In genomic region chr7:50446542-50446960, GRCh38 we compare ENCODE assay signal across 9 cellular contexts. TPM values are rescaled to one million over a fixed set of nuclear protein-coding genes. Genes with fewer than 3 reads are reported as not detected.
DNase-seq lines count a peak whose midpoint lies in the region; ATAC-seq and TF ChIP-seq lines count a peak whose summit lies in the region.
"Had no signal": no experiment of that assay in that cellular context is flagged by ENCODE, and none has a peak within 500 bp of the region (broad histone marks: within the 10 kb centered on the region; RNA-seq: fewer than 3 reads in every experiment).

No MANE protein-coding gene starts in this region.

- in situ Hi-C loops in transverse colon (cut with MboI; ENCODE audit: low pct_ligation_motif_present in 1 of 4, low pct_unique_long_range_greater_than_20kb in 1 of 4, low sequenced_read_pairs in 3 of 4): no loop called here

- no peak overlapping the region for H2AK5ac ChIP-seq in mesendoderm (ENCODE audit: low read length)

- H2BK120ac ChIP-seq in mesendoderm (ENCODE audit: low read depth, low read length): no peak overlapping the region

- ATAC-seq in GM18909 (IDR thresholded peaks at IDR 0.05; ENCODE audit: poor library complexity, unreplicated experiment): peak; percentile 38
- peak; percentile 47 for ATAC-seq in HG02885 (IDR thresholded peaks at IDR 0.05; ENCODE audit: poor library complexity, unreplicated experiment)

- intact Hi-C loops in vagina (cut with DNase I) (no loop called here), transverse colon (cut with DNase I; ENCODE audit: low total_unique reads) (no loop called here)

- H3K4me2 ChIP-seq in mesendoderm (ENCODE audit: low read length): no peak overlapping the region
- H3K4me2 ChIP-seq: KMS-11 had no signal

- H3K23ac ChIP-seq in mesendoderm (ENCODE audit: low read length): no peak overlapping the region

- no peaks in the 10 kb centered on the region for H3K79me2 ChIP-seq in mesendoderm (ENCODE audit: control insufficient read depth, insufficient read depth, low read length)

- H3K56ac ChIP-seq in mesendoderm (ENCODE audit: low read length): no peak overlapping the region

- no peak for TF ChIP-seq EP300 in transverse colon (IDR thresholded peaks at IDR 0.05; ENCODE audit: low read depth)

- no peak overlapping the region for H4K8ac ChIP-seq in mesendoderm (ENCODE audit: low read depth, low read length)

- H3K18ac ChIP-seq in mesendoderm (ENCODE audit: low read length): no peak overlapping the region

- H3K27me3 ChIP-seq in mesendoderm (ENCODE audit: insufficient read depth, low read length, poor library complexity): no peaks in the 10 kb centered on the region
- no peaks in the 10 kb centered on the region for H3K27me3 ChIP-seq in vagina
- no peaks in the 10 kb centered on the region for H3K27me3 ChIP-seq in transverse colon
- H3K27me3 ChIP-seq: upper lobe of left lung had no signal

- H3K9me3 ChIP-seq in vagina (no peaks in the 10 kb centered on the region), transverse colon (no peaks in the 10 kb centered on the region)
- H3K9me3 ChIP-seq: upper lobe of left lung had no signal

- H2BK15ac ChIP-seq in mesendoderm (replicated peaks; ENCODE audit: low read depth): no peak overlapping the region

- no peak overlapping the region for H2BK5ac ChIP-seq in mesendoderm (ENCODE audit: low read length)

- no CpG with 5 or more reads among the region's 4 CpGs for WGBS in mesendoderm (ENCODE audit: extremely low coverage, insufficient coverage, low lambda C conversion rate)
- 64 to 92% methylated on average over 4 of the region's 4 CpGs for WGBS in transverse colon (ENCODE audit: low coverage in 1 of 2), 2 donors

- no peak overlapping the region for H4K5ac ChIP-seq in mesendoderm (ENCODE audit: low read length)

- H3K79me1 ChIP-seq in mesendoderm (ENCODE audit: low read length): no peaks in the 10 kb centered on the region

- H3K27ac ChIP-seq in mesendoderm (ENCODE audit: low read depth, low read length) (no peak overlapping the region), vagina (no peak overlapping the region), coronary artery (no peak overlapping the region), transverse colon (no peak overlapping the region)
- H3K27ac ChIP-seq: KMS-11, upper lobe of left lung had no signal

- TF ChIP-seq POLR2A in vagina (IDR thresholded peaks at IDR 0.05) (no peak), transverse colon (IDR thresholded peaks at IDR 0.05) (no peak)

- H3K4me3 ChIP-seq in mesendoderm (ENCODE audit: low read length): no peak overlapping the region
- H3K4me3 ChIP-seq in vagina: no peak overlapping the region
- no peak overlapping the region for H3K4me3 ChIP-seq in coronary artery
- H3K4me3 ChIP-seq in transverse colon: no peak overlapping the region
- H3K4me3 ChIP-seq: upper lobe of left lung had no signal

- DNase-seq in T1000 (lab: John Stamatoyannopoulos, UW) (peak; percentile 30), mesendoderm (peak; percentile 79), vagina (ENCODE audit: extremely low spot score in 2 of 2) (no peak), coronary artery (ENCODE audit: low spot score) (no peak), transverse colon (no peak)

- TF ChIP-seq CTCF in vagina (IDR thresholded peaks at IDR 0.05) (no peak), coronary artery (IDR thresholded peaks at IDR 0.05) (no peak), transverse colon (IDR thresholded peaks at IDR 0.05) (no peak)

- no peaks in the 10 kb centered on the region for H3K4me1 ChIP-seq in mesendoderm (ENCODE audit: control insufficient read depth, low read depth, low read length)
- peaks cover 4% of the 10 kb centered on the region for H3K4me1 ChIP-seq in vagina
- H3K4me1 ChIP-seq in transverse colon: peaks cover 0 to 16% (median 13%) of the 10 kb centered on the region in 4 donors

- no peak overlapping the region for H3K4ac ChIP-seq in mesendoderm (ENCODE audit: low read depth, low read length)

- no peaks in the 10 kb centered on the region for H3K36me3 ChIP-seq in mesendoderm (ENCODE audit: control insufficient read depth, insufficient read depth, low read length)
- peaks cover 0 to 13% of the 10 kb centered on the region in 2 donors for H3K36me3 ChIP-seq in vagina
- no peaks in the 10 kb centered on the region for H3K36me3 ChIP-seq in transverse colon

- no peak overlapping the region for H3K9ac ChIP-seq in mesendoderm (ENCODE audit: low read length)
- H3K9ac ChIP-seq: KMS-11 had no signal

RNA-seq across cellular contexts. Expression of gene FIGNL1, which starts 3.6 kb away (rescaled TPM):
- polyA plus RNA-seq in mesendoderm (2013, experiment 1 of 2): 11.8 TPM
- polyA plus RNA-seq in mesendoderm (2013, experiment 2 of 2): 12.3 TPM
- total RNA-seq in vagina (7.9 TPM), transverse colon (1 to 10 TPM in 3 of 4 donors, under 1 TPM in 1; 0.80 to 6.2 (median 3.6) TPM)

Comparison
In these comparisons a context has a peak if more than half of its experiments do, and no peak if none do; other contexts are left out.
1. DNase-seq: peak in T1000 (single experiment) and mesendoderm (single experiment); none in vagina (0 of 2), coronary artery (single experiment) and transverse colon (single experiment).